9 cellular contexts compared by ENCODE assay signal in the genomic region with DNA sequence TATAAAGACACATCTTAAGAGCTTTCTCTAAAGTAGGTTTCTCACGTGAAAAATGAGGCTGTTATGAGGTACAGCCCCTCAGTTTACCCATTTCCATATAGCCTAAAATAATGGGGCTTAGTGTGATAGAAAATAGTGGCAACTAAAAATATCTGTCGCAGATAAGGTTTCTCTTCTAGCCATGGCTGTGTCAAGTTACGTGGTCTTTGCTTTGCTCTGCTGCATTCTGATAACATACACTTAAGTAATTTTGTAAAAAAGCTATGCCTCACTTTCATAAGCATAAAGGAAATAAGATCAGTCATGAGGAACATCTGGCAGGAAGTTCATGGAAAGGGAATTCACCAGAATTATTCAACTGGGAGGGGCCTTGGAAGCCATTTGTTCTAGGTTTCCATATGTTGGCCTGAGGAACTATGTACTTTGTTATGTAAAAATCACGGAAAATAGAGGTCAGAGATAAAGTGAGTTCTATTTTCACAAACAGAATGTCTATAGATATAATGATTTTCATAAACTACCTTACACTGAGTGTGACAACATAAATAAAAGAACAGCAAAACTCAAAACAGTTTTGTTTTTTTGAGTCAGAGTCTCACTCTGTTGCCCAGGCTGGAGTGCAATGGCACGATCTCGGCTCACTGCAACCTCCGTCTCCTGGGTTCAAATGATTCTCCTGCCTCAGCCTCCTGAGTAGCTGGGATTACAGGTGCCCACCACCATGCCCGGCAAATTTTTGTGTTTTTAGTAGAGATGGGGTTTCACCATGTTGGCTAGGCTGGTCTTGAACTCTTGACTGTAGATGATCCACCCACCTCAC.
DNase-seq lines count a peak whose midpoint lies in the region; ATAC-seq and TF ChIP-seq lines count a peak whose summit lies in the region.
"Had no signal": no experiment of that assay in that cellular context is flagged by ENCODE, and none has a peak within 500 bp of the region (broad histone marks: within the 10 kb centered on the region; RNA-seq: fewer than 3 reads in every experiment).

No MANE protein-coding gene starts in this region.

- DNase-seq in NCI-H2107 treated with DMSO at 0.1 percent for 48 hours (lab: John Stamatoyannopoulos, UW; ENCODE audit: unreplicated experiment): peak; percentile 55
- DNase-seq in NCI-H2107 (lab: John Stamatoyannopoulos, UW): no peak
- DNase-seq in SK-N-SH: peak; percentile 29
- peak; percentile 75 for DNase-seq in glomerular endothelial cell (ENCODE audit: extremely low read depth, low read depth, low spot score)
- no peak for DNase-seq in uterus
- DNase-seq in NCI-H187 treated with DMSO at 0.1 percent for 48 hours (lab: John Stamatoyannopoulos, UW): no peak
- DNase-seq: activated T-cell treated with anti-CD3 and anti-CD28 coated beads, Interleukin-2, amount 50 U/mL, for 72 hours had no signal

- H3K9me3 ChIP-seq in SK-N-SH (no peaks in the 10 kb centered on the region), uterus (no peaks in the 10 kb centered on the region), gastroesophageal sphincter (no peaks in the 10 kb centered on the region)

- H3K27ac ChIP-seq in SK-N-SH (ENCODE audit: low read depth in 2 of 2, low read length in 1 of 2) (peak overlapping the region; percentile 74 to 96), uterus (peak overlapping the region; percentile 26 to 41), gastroesophageal sphincter (peak overlapping the region in 1 of 4 donors; percentile 27)

- H2AFZ ChIP-seq in SK-N-SH (ENCODE audit: low read depth): no peak overlapping the region

- H3K4me2 ChIP-seq in SK-N-SH: peak overlapping the region; percentile 65; the same call in 1 of the 2 replicates

- H3K36me3 ChIP-seq in SK-N-SH (replicated peaks in 1 of 2; ENCODE audit: control insufficient read depth in 1 of 2, insufficient read depth in 2 of 2, low read length in 1 of 2) (no peaks in the 10 kb centered on the region), uterus (no peaks in the 10 kb centered on the region), gastroesophageal sphincter (no peaks in the 10 kb centered on the region)

- ATAC-seq in HG03175 (IDR thresholded peaks at IDR 0.05; ENCODE audit: unreplicated experiment): no peak
- ATAC-seq in gastroesophageal sphincter: no peak
- ATAC-seq: activated T-cell treated with anti-CD3 and anti-CD28 coated beads, Interleukin-2, amount 50 U/mL, for 72 hours had no signal

- TF ChIP-seq CTCF in SK-N-SH (IDR thresholded peaks at IDR 0.05): no peak
- no peak for TF ChIP-seq CTCF in uterus (IDR thresholded peaks at IDR 0.05)
- TF ChIP-seq CTCF in gastroesophageal sphincter (IDR thresholded peaks at IDR 0.05): no peak

- TF ChIP-seq POLR2A in uterus (IDR thresholded peaks at IDR 0.05) (no peak), gastroesophageal sphincter (IDR thresholded peaks at IDR 0.05) (no peak)

- H3K79me2 ChIP-seq in SK-N-SH (ENCODE audit: insufficient read depth): no peaks in the 10 kb centered on the region

- no peak for TF ChIP-seq RAD21 in SK-N-SH (IDR thresholded peaks at IDR 0.05; ENCODE audit: low read length)

- no peaks in the 10 kb centered on the region for H3K9me2 ChIP-seq in SK-N-SH

- H3K4me1 ChIP-seq in SK-N-SH (ENCODE audit: control insufficient read depth in 1 of 2, insufficient read depth in 2 of 2, low read depth in 1 of 2, low read length in 1 of 2) (peaks cover 19 to 37% of the 10 kb centered on the region in 2 experiments), uterus (peaks cover 0 to 8% of the 10 kb centered on the region in 2 donors), gastroesophageal sphincter (peaks cover 3 to 23% (median 10%) of the 10 kb centered on the region in 3 donors)

- CTCF ChIA-PET in SK-N-SH (lab: Yijun Ruan, JAX): no interaction called here

- 0 out of 4 replicates have a peak, but pooled peaks of 1 of the 2 experiments have one; percentile 31 for TF ChIP-seq EP300 in SK-N-SH (IDR thresholded peaks at IDR 0.05; ENCODE audit: borderline replicate concordance in 1 of 2, low read depth in 1 of 2, low read length in 1 of 2)
- TF ChIP-seq EP300 in gastroesophageal sphincter (IDR thresholded peaks at IDR 0.05): no peak

- peak overlapping the region; percentile 0; the same call in 1 of the 2 replicates for H3K9ac ChIP-seq in SK-N-SH

- intact Hi-C loops in uterus (cut with DNase I; ENCODE audit: low total_unique reads): no loop called here

- no peaks in the 10 kb centered on the region for H4K20me1 ChIP-seq in SK-N-SH (ENCODE audit: insufficient read depth)

- POLR2A ChIA-PET in SK-N-SH (lab: Yijun Ruan, JAX): no interaction called here

- H3K27me3 ChIP-seq in SK-N-SH (ENCODE audit: insufficient read depth) (no peaks in the 10 kb centered on the region), uterus (no peaks in the 10 kb centered on the region), gastroesophageal sphincter (no peaks in the 10 kb centered on the region)

- peaks cover 18% of the 10 kb centered on the region for H3F3A ChIP-seq in SK-N-SH (replicated peaks; ENCODE audit: insufficient read depth)

- H3K4me3 ChIP-seq in SK-N-SH (ENCODE audit: low read depth in 2 of 2, low read length in 1 of 2): no peak overlapping the region
- no peak overlapping the region for H3K4me3 ChIP-seq in uterus
- H3K4me3 ChIP-seq in gastroesophageal sphincter: no peak overlapping the region

- WGBS in SK-N-SH (ENCODE audit: low lambda C conversion rate): 54% methylated on average over 7 of the region's 8 CpGs
- 53 to 76% methylated on average over 7 to 8 of the region's 8 CpGs for WGBS in gastroesophageal sphincter (ENCODE audit: low coverage in 1 of 2), 2 donors

TF ChIP-seq in SK-N-SH, 30 proteins besides CTCF, POLR2A, EP300 and RAD21:
- no peak for TF ChIP-seq GATA2 (CRISPR knock-in tag; IDR thresholded peaks at IDR 0.05)
- TF ChIP-seq, protein P1, sequence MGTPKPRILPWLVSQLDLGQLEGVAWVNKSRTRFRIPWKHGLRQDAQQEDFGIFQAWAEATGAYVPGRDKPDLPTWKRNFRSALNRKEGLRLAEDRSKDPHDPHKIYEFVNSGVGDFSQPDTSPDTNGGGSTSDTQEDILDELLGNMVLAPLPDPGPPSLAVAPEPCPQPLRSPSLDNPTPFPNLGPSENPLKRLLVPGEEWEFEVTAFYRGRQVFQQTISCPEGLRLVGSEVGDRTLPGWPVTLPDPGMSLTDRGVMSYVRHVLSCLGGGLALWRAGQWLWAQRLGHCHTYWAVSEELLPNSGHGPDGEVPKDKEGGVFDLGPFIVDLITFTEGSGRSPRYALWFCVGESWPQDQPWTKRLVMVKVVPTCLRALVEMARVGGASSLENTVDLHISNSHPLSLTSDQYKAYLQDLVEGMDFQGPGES (IDR thresholded peaks at IDR 0.05; ENCODE audit: low read depth, low read length): no peak
- TF ChIP-seq CHD2 (IDR thresholded peaks at IDR 0.05; ENCODE audit: low read length, partially characterized antibody): no peak
- TF ChIP-seq TCF12 (IDR thresholded peaks at IDR 0.05): peak; percentile 73

Comparison
In these comparisons a context has a peak if more than half of its experiments do, and no peak if none do; other contexts are left out.
1. DNase-seq: peak in NCI-H2107 treated with DMSO at 0.1 percent for 48 hours (single experiment), SK-N-SH (single experiment) and glomerular endothelial cell (single experiment); none in NCI-H2107 (single experiment), uterus (0 of 2) and NCI-H187 treated with DMSO at 0.1 percent for 48 hours (single experiment).